Comparison of ENCODE assay signal across 15 cellular contexts in genomic region chr4:786861-787300, GRCh38. TPM values are rescaled to one million over a fixed set of nuclear protein-coding genes. Genes with fewer than 3 reads are reported as not detected.
DNase-seq lines count a peak whose midpoint lies in the region; ATAC-seq and TF ChIP-seq lines count a peak whose summit lies in the region.
"Had no signal": no experiment of that assay in that cellular context is flagged by ENCODE, and none has a peak within 500 bp of the region (broad histone marks: within the 10 kb centered on the region; RNA-seq: fewer than 3 reads in every experiment).

No MANE protein-coding gene starts in this region.

- CTCF ChIA-PET in activated CD8-positive, alpha-beta T cell treated with anti-CD3 and anti-CD28 coated beads, Interleukin-2, amount 10 ng/mL, durations not matched to agents 7 days and 5 days (lab: Charles Lee): no interaction called here
- CTCF ChIA-PET in activated CD8-positive, alpha-beta T cell treated with anti-CD3 and anti-CD28 coated beads for 36 hours (lab: Charles Lee): no interaction called here

- H3K27me3 Mint-ChIP-seq in activated CD8-positive, alpha-beta T cell treated with anti-CD3 and anti-CD28 coated beads, Interleukin-2, amount 10 ng/mL, durations not matched to agents 7 days and 5 days (ENCODE audit: low read depth): peaks cover 22% of the 10 kb centered on the region
- H3K27me3 Mint-ChIP-seq in activated CD8-positive, alpha-beta T cell treated with anti-CD3 and anti-CD28 coated beads for 36 hours: peaks cover 25% of the 10 kb centered on the region
- peaks cover 80% of the 10 kb centered on the region for H3K27me3 Mint-ChIP-seq in nephron progenitor cell (ENCODE audit: low read depth, poor library complexity)

- no peaks in the 10 kb centered on the region for H3K36me3 ChIP-seq in upper lobe of right lung
- H3K36me3 ChIP-seq: pancreas, SJSA1 had no signal

- peak; percentile 49 for DNase-seq in activated CD8-positive, alpha-beta T cell treated with anti-CD3 and anti-CD28 coated beads, Interleukin-2, amount 10 ng/mL, durations not matched to agents 7 days and 5 days
- no peak for DNase-seq in activated CD8-positive, alpha-beta T cell treated with anti-CD3 and anti-CD28 coated beads for 36 hours
- DNase-seq in nephron progenitor cell (no peak), upper lobe of right lung (peak; percentile 67), NCI-H69 (lab: John Stamatoyannopoulos, UW) (no peak), midbrain (lab: John Stamatoyannopoulos, UW) (no peak), foreskin melanocyte (no peak)
- DNase-seq: activated CD4-positive, CD25-positive, alpha-beta regulatory T cell; foreskin keratinocyte; HFFc6; NCI-H1417; NCI-H82 had no signal

- POLR2A ChIA-PET in activated CD8-positive, alpha-beta T cell treated with anti-CD3 and anti-CD28 coated beads, Interleukin-2, amount 10 ng/mL, durations not matched to agents 7 days and 5 days (lab: Charles Lee): interaction anchor here (0.8 kb wide), 1 partner anchor 145 kb away, joined by 4 read pairs; the partner anchor contains the start of genes GAK and TMEM175
- POLR2A ChIA-PET in activated CD8-positive, alpha-beta T cell treated with anti-CD3 and anti-CD28 coated beads for 36 hours (lab: Charles Lee): no interaction called here

- H3K4me3 ChIP-seq in upper lobe of right lung: peak overlapping the region; percentile 39
- H3K4me3 ChIP-seq: SJSA1 had no signal

- no peak for ATAC-seq in activated CD8-positive, alpha-beta T cell treated with anti-CD3 and anti-CD28 coated beads, Interleukin-2, amount 10 ng/mL, durations not matched to agents 7 days and 5 days
- no peak for ATAC-seq in activated CD8-positive, alpha-beta T cell treated with anti-CD3 and anti-CD28 coated beads for 36 hours
- ATAC-seq in esophagus mucosa (peak; percentile 2), upper lobe of right lung (peak; percentile 3)
- ATAC-seq: foreskin keratinocyte, pancreas had no signal

- peaks cover 3% of the 10 kb centered on the region for H3K36me3 Mint-ChIP-seq in activated CD8-positive, alpha-beta T cell treated with anti-CD3 and anti-CD28 coated beads, Interleukin-2, amount 10 ng/mL, durations not matched to agents 7 days and 5 days (ENCODE audit: low read depth)
- no peaks in the 10 kb centered on the region for H3K36me3 Mint-ChIP-seq in activated CD8-positive, alpha-beta T cell treated with anti-CD3 and anti-CD28 coated beads for 36 hours (ENCODE audit: low read depth)
- no peaks in the 10 kb centered on the region for H3K36me3 Mint-ChIP-seq in nephron progenitor cell (ENCODE audit: low read depth)

- H3K4me1 ChIP-seq in upper lobe of right lung: peaks cover 33% of the 10 kb centered on the region
- H3K4me1 ChIP-seq: foreskin keratinocyte, pancreas, SJSA1 had no signal

- H3K4me3 Mint-ChIP-seq in activated CD8-positive, alpha-beta T cell treated with anti-CD3 and anti-CD28 coated beads, Interleukin-2, amount 10 ng/mL, durations not matched to agents 7 days and 5 days: no peak overlapping the region
- no peak overlapping the region for H3K4me3 Mint-ChIP-seq in activated CD8-positive, alpha-beta T cell treated with anti-CD3 and anti-CD28 coated beads for 36 hours
- peak overlapping the region; percentile 67 for H3K4me3 Mint-ChIP-seq in nephron progenitor cell
- H3K4me3 Mint-ChIP-seq: HFFc6 had no signal

- peaks cover 41% of the 10 kb centered on the region for H3K27me3 ChIP-seq in upper lobe of right lung
- H3K27me3 ChIP-seq: SJSA1 had no signal

- H3K9me3 Mint-ChIP-seq in activated CD8-positive, alpha-beta T cell treated with anti-CD3 and anti-CD28 coated beads, Interleukin-2, amount 10 ng/mL, durations not matched to agents 7 days and 5 days (ENCODE audit: insufficient read depth): no peaks in the 10 kb centered on the region
- H3K9me3 Mint-ChIP-seq in activated CD8-positive, alpha-beta T cell treated with anti-CD3 and anti-CD28 coated beads for 36 hours: no peaks in the 10 kb centered on the region
- H3K9me3 Mint-ChIP-seq in nephron progenitor cell: no peaks in the 10 kb centered on the region
- H3K9me3 Mint-ChIP-seq: HFFc6 had no signal

- H3K27ac ChIP-seq in upper lobe of right lung: peak overlapping the region; percentile 55
- H3K27ac ChIP-seq: foreskin keratinocyte, SJSA1 had no signal

- no peak for TF ChIP-seq CTCF in activated CD8-positive, alpha-beta T cell treated with anti-CD3 and anti-CD28 coated beads for 36 hours (IDR thresholded peaks at IDR 0.05)
- TF ChIP-seq CTCF in nephron progenitor cell (IDR thresholded peaks at IDR 0.05) (no peak), upper lobe of right lung (IDR thresholded peaks at IDR 0.05) (peak; percentile 19)

- H3K9me3 ChIP-seq in upper lobe of right lung: no peaks in the 10 kb centered on the region
- H3K9me3 ChIP-seq: pancreas, SJSA1 had no signal

- H3K4me1 Mint-ChIP-seq in activated CD8-positive, alpha-beta T cell treated with anti-CD3 and anti-CD28 coated beads, Interleukin-2, amount 10 ng/mL, durations not matched to agents 7 days and 5 days (ENCODE audit: low read depth): peaks cover 34% of the 10 kb centered on the region
- peaks cover 14% of the 10 kb centered on the region for H3K4me1 Mint-ChIP-seq in activated CD8-positive, alpha-beta T cell treated with anti-CD3 and anti-CD28 coated beads for 36 hours (ENCODE audit: low read depth)
- peaks cover 40% of the 10 kb centered on the region for H3K4me1 Mint-ChIP-seq in nephron progenitor cell

- no peak overlapping the region for H3K27ac Mint-ChIP-seq in activated CD8-positive, alpha-beta T cell treated with anti-CD3 and anti-CD28 coated beads, Interleukin-2, amount 10 ng/mL, durations not matched to agents 7 days and 5 days
- no peak overlapping the region for H3K27ac Mint-ChIP-seq in activated CD8-positive, alpha-beta T cell treated with anti-CD3 and anti-CD28 coated beads for 36 hours
- no peak overlapping the region for H3K27ac Mint-ChIP-seq in nephron progenitor cell
- H3K27ac Mint-ChIP-seq: HFFc6 had no signal

- intact Hi-C loops in activated CD8-positive, alpha-beta T cell treated with anti-CD3 and anti-CD28 coated beads for 36 hours (cut with micrococcal nuclease): no loop called here
- intact Hi-C loops in upper lobe of right lung (cut with DNase I): no loop called here

RNA-seq across cellular contexts. Expression of gene CPLX1, which starts 39.0 kb away (rescaled TPM):
- under 1 TPM; 0.39 to 0.53 TPM for total RNA-seq in activated CD8-positive, alpha-beta T cell treated with anti-CD3 and anti-CD28 coated beads, Interleukin-2, amount 10 ng/mL, durations not matched to agents 7 days and 5 days
- total RNA-seq in activated CD8-positive, alpha-beta T cell treated with anti-CD3 and anti-CD28 coated beads for 36 hours: not detected
- 0.92 TPM for total RNA-seq in esophagus mucosa
- 5.2 TPM for total RNA-seq in upper lobe of right lung
- total RNA-seq: SJSA1 had no signal

Comparison
In these comparisons a context has a peak if more than half of its experiments do, and no peak if none do; other contexts are left out.
1. DNase-seq: peak in activated CD8-positive, alpha-beta T cell treated with anti-CD3 and anti-CD28 coated beads, Interleukin-2, amount 10 ng/mL, durations not matched to agents 7 days and 5 days (single experiment) and upper lobe of right lung (single experiment); none in activated CD8-positive, alpha-beta T cell treated with anti-CD3 and anti-CD28 coated beads for 36 hours (single experiment), nephron progenitor cell (single experiment), NCI-H69 (single experiment), midbrain (single experiment) and foreskin melanocyte (single experiment).
2. ATAC-seq: peak in esophagus mucosa (single experiment) and upper lobe of right lung (single experiment); none in activated CD8-positive, alpha-beta T cell treated with anti-CD3 and anti-CD28 coated beads, Interleukin-2, amount 10 ng/mL, durations not matched to agents 7 days and 5 days (single experiment) and activated CD8-positive, alpha-beta T cell treated with anti-CD3 and anti-CD28 coated beads for 36 hours (single experiment).